ENCODE assay signal across 11 cellular contexts in the genomic region with DNA sequence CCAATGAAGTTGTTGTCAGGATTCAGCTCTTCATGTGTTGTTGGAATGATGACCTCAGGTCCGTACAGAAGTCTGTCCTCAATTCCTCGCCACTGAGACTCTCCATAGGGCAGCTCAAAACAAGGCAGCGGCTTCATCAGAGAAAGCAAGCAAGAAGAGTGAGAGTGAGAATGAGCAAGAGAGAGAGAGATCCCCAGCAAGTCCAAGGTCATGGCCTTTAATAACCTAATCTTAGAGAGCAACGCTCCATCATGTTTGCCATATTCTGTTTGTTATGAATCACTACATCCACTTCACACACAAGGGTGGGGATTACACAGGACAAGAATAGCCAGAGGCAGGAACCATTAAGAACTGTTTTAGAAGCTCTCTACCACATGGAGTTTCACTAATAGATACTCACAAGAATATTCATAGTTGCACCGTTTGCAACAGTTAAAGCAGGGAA. TPM values are rescaled to one million over a fixed set of nuclear protein-coding genes. Genes with fewer than 3 reads are reported as not detected.
DNase-seq lines count a peak whose midpoint lies in the region; ATAC-seq and TF ChIP-seq lines count a peak whose summit lies in the region.
"Had no signal": no experiment of that assay in that cellular context is flagged by ENCODE, and none has a peak within 500 bp of the region (broad histone marks: within the 10 kb centered on the region; RNA-seq: fewer than 3 reads in every experiment).

No MANE protein-coding gene starts in this region.

- no peaks in the 10 kb centered on the region for H3K27me3 Mint-ChIP-seq in T-helper 2 cell treated with Interferon-gamma antibody and Interleukin-4, amounts not matched to agents 5 μg/mL and 100 μg/mL, for 36 hours (ENCODE audit: low read depth)

- intact Hi-C loops in lower leg skin (cut with DNase I; ENCODE audit: low total_unique reads), result no loop called here

- H3K27ac ChIP-seq in epithelial cell of prostate, result no peak overlapping the region

- H3K36me3 Mint-ChIP-seq in T-helper 2 cell treated with Interferon-gamma antibody and Interleukin-4, amounts not matched to agents 5 μg/mL and 100 μg/mL, for 36 hours (ENCODE audit: low read depth), result peaks cover 3% of the 10 kb centered on the region
- H3K36me3 Mint-ChIP-seq: CD4-positive, alpha-beta memory T cell had no signal

- TF ChIP-seq CTCF in lower leg skin (IDR thresholded peaks at IDR 0.05), result no peak

- no peak overlapping the region for H3K27ac Mint-ChIP-seq in T-helper 2 cell treated with Interferon-gamma antibody and Interleukin-4, amounts not matched to agents 5 μg/mL and 100 μg/mL, for 36 hours
- H3K27ac Mint-ChIP-seq: CD4-positive, alpha-beta memory T cell had no signal

- no peaks in the 10 kb centered on the region for H3K9me3 Mint-ChIP-seq in T-helper 2 cell treated with Interferon-gamma antibody and Interleukin-4, amounts not matched to agents 5 μg/mL and 100 μg/mL, for 36 hours
- H3K9me3 Mint-ChIP-seq: CD4-positive, alpha-beta memory T cell had no signal

- H3K4me1 Mint-ChIP-seq in T-helper 2 cell treated with Interferon-gamma antibody and Interleukin-4, amounts not matched to agents 5 μg/mL and 100 μg/mL, for 36 hours (ENCODE audit: low read depth), result no peaks in the 10 kb centered on the region
- H3K4me1 Mint-ChIP-seq: CD4-positive, alpha-beta memory T cell had no signal

- ATAC-seq in GM18511 (IDR thresholded peaks at IDR 0.05; ENCODE audit: unreplicated experiment) (peak; percentile 92), GM21526 (IDR thresholded peaks at IDR 0.05; ENCODE audit: low FRiP score, unreplicated experiment) (peak; percentile 76), HG03159 (IDR thresholded peaks at IDR 0.05; ENCODE audit: unreplicated experiment) (peak; percentile 85)

- 55 to 79% methylated on average over 5 of the region's 5 CpGs for WGBS in lower leg skin, 2 donors

- no peak overlapping the region for H3K4me3 ChIP-seq in lower leg skin (ENCODE audit: low read depth, poor library complexity, severe bottlenecking)

- no peak overlapping the region for H3K4me3 Mint-ChIP-seq in T-helper 2 cell treated with Interferon-gamma antibody and Interleukin-4, amounts not matched to agents 5 μg/mL and 100 μg/mL, for 36 hours
- H3K4me3 Mint-ChIP-seq: CD4-positive, alpha-beta memory T cell had no signal

- DNase-seq in epithelial cell of prostate (ENCODE audit: low read depth, low spot score) (peak; percentile 74), pons (ENCODE audit: low spot score) (no peak), lower leg skin (ENCODE audit: low spot score in 2 of 2) (no peak)
- no peak for DNase-seq in stimulated activated CD4-positive, alpha-beta T cell treated with anti-CD3 and anti-CD28 coated beads, Interleukin-12 subunit alpha, Interleukin-12 subunit beta, amount 100 ng/mL, for 4 hours
- DNase-seq in T-helper 2 cell treated with Interferon-gamma antibody and Interleukin-4, amounts not matched to agents 5 μg/mL and 100 μg/mL, for 36 hours (ENCODE audit: low spot score), result no peak
- DNase-seq: CD4-positive, alpha-beta memory T cell had no signal

- no peak for TF ChIP-seq POLR2A in lower leg skin (IDR thresholded peaks at IDR 0.05)

RNA-seq across cellular contexts. Expression of a gene that starts 23.3 kb away (rescaled TPM):
- total RNA-seq in lower leg skin, result 100 to 1,000 TPM in 2 of 4 donors, 10 to 100 TPM in 2; 15.9 to 195 (median 95.8) TPM
- total RNA-seq: activated CD8-positive, alpha-beta memory T cell treated with anti-CD3 and anti-CD28 coated beads for 36 hours; cardiac septum; CD4-positive, alpha-beta memory T cell had no signal
